ENCODE assay signal across 30 cellular contexts in the genomic region with DNA sequence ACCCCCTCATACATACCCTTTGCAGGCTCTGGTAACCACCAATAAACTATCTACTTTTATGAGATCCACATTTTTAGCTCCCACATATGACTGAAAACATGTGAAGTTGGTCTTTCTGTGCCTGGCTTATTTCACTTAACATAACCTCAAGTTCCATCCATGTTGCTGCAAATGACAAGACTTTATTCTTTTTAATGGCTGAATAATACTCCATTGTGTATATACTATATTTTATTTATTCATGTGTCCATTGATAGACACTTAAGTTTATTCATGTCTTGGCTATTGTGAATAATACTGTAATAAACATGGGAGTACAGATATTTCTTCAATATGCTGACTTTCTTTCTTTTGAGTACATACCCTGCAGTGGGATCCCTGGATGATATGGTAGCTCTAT. TPM values are rescaled to one million over a fixed set of nuclear protein-coding genes. Genes with fewer than 3 reads are reported as not detected.
"Had no signal": no experiment of that assay in that cellular context is flagged by ENCODE, and none has a peak within 500 bp of the region (broad histone marks: within the 10 kb centered on the region; RNA-seq: fewer than 3 reads in every experiment).

No MANE protein-coding gene starts in this region.

- H3K9me3 Mint-ChIP-seq: dendritic cell treated with granulocyte-macrophage colony-stimulating factor and Interleukin-4, amounts not matched to agents 40 ng/mL and 50 ng/mL, for 4 days had no signal

- H3K27ac ChIP-seq: colonic mucosa, coronary artery, dorsolateral prefrontal cortex, epithelial cell of prostate, esophagus muscularis mucosa, esophagus squamous epithelium, gastrocnemius medialis, gastroesophageal sphincter, heart left ventricle, heart right ventricle had no signal

- ATAC-seq: effector memory CD8-positive, alpha-beta T cell; esophagus mucosa; gastrocnemius medialis; gastroesophageal sphincter; heart left ventricle; heart right ventricle had no signal

- FAIRE-seq: colon, endometrium, endothelial cell of umbilical vein, frontal cortex had no signal

- H3K4me1 ChIP-seq: colonic mucosa, esophagus muscularis mucosa, esophagus squamous epithelium, gastrocnemius medialis, gastroesophageal sphincter, heart left ventricle, heart right ventricle had no signal

- H3K9me3 ChIP-seq: colonic mucosa, esophagus muscularis mucosa, esophagus squamous epithelium, gastrocnemius medialis, gastroesophageal sphincter, heart left ventricle, heart right ventricle had no signal

- DNase-seq: colonic mucosa; cortex of kidney; dermis blood vessel endothelial cell; dorsolateral prefrontal cortex; effector CD4-positive, alpha-beta T cell; effector CD8-positive, alpha-beta T cell; effector memory CD4-positive, alpha-beta T cell; effector memory CD8-positive, alpha-beta T cell; endodermal cell; erythroblast; esophagus squamous epithelium; foreskin fibroblast; foreskin melanocyte; gastrocnemius medialis; glutamatergic neuron; head of caudate nucleus; heart left ventricle; heart right ventricle had no signal

- H3K27me3 ChIP-seq: colonic mucosa, dorsolateral prefrontal cortex, esophagus muscularis mucosa, esophagus squamous epithelium, gastrocnemius medialis, gastroesophageal sphincter, heart left ventricle, heart right ventricle had no signal

- H3K27ac Mint-ChIP-seq: dendritic cell treated with granulocyte-macrophage colony-stimulating factor and Interleukin-4, amounts not matched to agents 40 ng/mL and 50 ng/mL, for 4 days; effector memory CD8-positive, alpha-beta T cell; endodermal cell had no signal

- H3K4me3 ChIP-seq: colonic mucosa, coronary artery, dorsolateral prefrontal cortex, esophagus muscularis mucosa, esophagus squamous epithelium, gastrocnemius medialis, gastroesophageal sphincter, heart left ventricle, heart right ventricle had no signal

- H3K36me3 ChIP-seq: colonic mucosa, esophagus muscularis mucosa, esophagus squamous epithelium, gastrocnemius medialis had no signal

RNA-seq across cellular contexts. Expression of gene SCN7A, which starts 45.9 kb away (rescaled TPM):
- total RNA-seq: dermis blood vessel endothelial cell, dermis microvascular lymphatic vessel endothelial cell, endothelial cell of umbilical vein, glomerular endothelial cell had no signal
- polyA plus RNA-seq: endothelial cell of umbilical vein had no signal
